Comparison of ENCODE assay signal across 2 cellular contexts in the genomic region with DNA sequence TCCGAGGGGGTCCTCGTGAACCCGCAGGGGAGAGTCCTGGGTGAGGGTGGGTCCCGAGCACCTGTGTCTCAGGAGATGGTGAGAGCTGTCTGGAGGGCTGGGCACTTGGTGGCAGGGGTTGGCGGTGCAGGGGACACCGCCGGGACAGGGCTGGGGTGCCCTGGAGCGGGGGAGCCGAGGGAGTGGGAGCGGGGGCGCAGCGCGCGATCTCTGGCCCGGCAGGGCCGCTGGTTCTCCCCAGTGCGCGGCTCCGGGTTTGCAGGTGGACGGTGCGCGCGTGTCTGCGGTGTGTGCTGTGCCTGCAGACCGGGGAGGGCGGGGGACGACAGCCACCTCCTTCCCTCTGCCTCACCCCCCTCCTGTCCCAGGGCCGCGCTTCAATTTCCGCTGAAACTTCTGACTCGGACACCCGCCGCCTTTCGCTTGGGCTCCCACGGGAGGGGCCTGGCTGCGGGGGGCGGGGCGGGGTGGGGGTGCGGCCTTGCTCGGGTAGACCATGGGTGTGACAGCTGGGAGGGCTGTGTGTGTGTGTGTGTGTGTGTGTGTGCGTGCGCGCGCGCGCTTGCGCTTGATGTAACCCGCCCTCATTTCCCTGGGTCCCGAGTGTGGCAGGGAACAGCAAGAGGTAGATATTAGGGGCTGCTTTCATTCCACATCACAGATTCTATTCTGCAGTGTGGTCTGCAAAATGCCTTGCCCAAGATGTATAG.
TF ChIP-seq lines count a peak whose summit lies in the region.

No MANE protein-coding gene starts in this region.

TF ChIP-seq in HEK293, 187 proteins besides CTCF, POLR2A, EP300 and RAD21 (continued from another document and continues in another):
- TF ChIP-seq, protein P1, sequence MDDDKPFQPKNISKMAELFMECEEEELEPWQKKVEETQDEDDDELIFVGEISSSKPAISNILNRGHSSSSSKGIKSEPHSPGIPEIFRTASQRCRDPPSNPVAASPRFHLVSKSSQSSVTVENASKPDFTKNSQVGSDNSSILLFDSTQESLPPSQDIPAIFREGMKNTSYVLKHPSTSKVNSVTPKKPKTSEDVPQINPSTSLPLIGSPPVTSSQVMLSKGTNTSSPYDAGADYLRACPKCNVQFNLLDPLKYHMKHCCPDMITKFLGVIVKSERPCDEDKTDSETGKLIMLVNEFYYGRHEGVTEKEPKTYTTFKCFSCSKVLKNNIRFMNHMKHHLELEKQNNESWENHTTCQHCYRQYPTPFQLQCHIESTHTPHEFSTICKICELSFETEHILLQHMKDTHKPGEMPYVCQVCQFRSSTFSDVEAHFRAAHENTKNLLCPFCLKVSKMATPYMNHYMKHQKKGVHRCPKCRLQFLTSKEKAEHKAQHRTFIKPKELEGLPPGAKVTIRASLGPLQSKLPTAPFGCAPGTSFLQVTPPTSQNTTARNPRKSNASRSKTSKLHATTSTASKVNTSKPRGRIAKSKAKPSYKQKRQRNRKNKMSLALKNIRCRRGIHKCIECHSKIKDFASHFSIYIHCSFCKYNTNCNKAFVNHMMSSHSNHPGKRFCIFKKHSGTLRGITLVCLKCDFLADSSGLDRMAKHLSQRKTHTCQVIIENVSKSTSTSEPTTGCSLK (tag by site-specific recombination; IDR thresholded peaks at IDR 0.05) = no peak
- TF ChIP-seq SP7 (tag by site-specific recombination; IDR thresholded peaks at IDR 0.05) (peak; percentile 85), ZNF610 (tag by site-specific recombination; IDR thresholded peaks at IDR 0.05; ENCODE audit: borderline replicate concordance) (0 out of 2 replicates have a peak, but pooled peaks have one; percentile 54), ZFP3 (tag by site-specific recombination; IDR thresholded peaks at IDR 0.05; ENCODE audit: low read depth) (no peak), ZSCAN30 (tag by site-specific recombination; IDR thresholded peaks at IDR 0.05) (peak; percentile 68; the same call in 1 of the 2 replicates), ZNF660 (tag by site-specific recombination; IDR thresholded peaks at IDR 0.05) (no peak), HOXD13 (CRISPR knock-in tag; IDR thresholded peaks at IDR 0.05; ENCODE audit: borderline replicate concordance) (no peak), ZNF548 (tag by site-specific recombination; IDR thresholded peaks at IDR 0.05) (no peak), SP3 (tag by site-specific recombination; IDR thresholded peaks at IDR 0.05) (peak; percentile 71)
- TF ChIP-seq, protein P2, sequence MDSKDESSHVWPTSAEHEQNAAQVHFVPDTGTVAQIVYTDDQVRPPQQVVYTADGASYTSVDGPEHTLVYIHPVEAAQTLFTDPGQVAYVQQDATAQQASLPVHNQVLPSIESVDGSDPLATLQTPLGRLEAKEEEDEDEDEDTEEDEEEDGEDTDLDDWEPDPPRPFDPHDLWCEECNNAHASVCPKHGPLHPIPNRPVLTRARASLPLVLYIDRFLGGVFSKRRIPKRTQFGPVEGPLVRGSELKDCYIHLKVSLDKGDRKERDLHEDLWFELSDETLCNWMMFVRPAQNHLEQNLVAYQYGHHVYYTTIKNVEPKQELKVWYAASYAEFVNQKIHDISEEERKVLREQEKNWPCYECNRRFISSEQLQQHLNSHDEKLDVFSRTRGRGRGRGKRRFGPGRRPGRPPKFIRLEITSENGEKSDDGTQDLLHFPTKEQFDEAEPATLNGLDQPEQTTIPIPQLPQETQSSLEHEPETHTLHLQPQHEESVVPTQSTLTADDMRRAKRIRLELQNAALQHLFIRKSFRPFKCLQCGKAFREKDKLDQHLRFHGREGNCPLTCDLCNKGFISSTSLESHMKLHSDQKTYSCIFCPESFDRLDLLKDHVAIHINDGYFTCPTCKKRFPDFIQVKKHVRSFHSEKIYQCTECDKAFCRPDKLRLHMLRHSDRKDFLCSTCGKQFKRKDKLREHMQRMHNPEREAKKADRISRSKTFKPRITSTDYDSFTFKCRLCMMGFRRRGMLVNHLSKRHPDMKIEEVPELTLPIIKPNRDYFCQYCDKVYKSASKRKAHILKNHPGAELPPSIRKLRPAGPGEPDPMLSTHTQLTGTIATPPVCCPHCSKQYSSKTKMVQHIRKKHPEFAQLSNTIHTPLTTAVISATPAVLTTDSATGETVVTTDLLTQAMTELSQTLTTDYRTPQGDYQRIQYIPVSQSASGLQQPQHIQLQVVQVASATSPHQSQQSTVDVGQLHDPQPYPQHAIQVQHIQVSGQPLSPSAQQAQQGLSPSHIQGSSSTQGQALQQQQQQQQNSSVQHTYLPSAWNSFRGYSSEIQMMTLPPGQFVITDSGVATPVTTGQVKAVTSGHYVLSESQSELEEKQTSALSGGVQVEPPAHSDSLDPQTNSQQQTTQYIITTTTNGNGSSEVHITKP (tag by site-specific recombination; IDR thresholded peaks at IDR 0.05) = peak; percentile 71
- TF ChIP-seq, protein P3, sequence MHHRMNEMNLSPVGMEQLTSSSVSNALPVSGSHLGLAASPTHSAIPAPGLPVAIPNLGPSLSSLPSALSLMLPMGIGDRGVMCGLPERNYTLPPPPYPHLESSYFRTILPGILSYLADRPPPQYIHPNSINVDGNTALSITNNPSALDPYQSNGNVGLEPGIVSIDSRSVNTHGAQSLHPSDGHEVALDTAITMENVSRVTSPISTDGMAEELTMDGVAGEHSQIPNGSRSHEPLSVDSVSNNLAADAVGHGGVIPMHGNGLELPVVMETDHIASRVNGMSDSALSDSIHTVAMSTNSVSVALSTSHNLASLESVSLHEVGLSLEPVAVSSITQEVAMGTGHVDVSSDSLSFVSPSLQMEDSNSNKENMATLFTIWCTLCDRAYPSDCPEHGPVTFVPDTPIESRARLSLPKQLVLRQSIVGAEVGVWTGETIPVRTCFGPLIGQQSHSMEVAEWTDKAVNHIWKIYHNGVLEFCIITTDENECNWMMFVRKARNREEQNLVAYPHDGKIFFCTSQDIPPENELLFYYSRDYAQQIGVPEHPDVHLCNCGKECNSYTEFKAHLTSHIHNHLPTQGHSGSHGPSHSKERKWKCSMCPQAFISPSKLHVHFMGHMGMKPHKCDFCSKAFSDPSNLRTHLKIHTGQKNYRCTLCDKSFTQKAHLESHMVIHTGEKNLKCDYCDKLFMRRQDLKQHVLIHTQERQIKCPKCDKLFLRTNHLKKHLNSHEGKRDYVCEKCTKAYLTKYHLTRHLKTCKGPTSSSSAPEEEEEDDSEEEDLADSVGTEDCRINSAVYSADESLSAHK (tag by site-specific recombination; IDR thresholded peaks at IDR 0.05) = peak; percentile 46; the same call in 1 of the 2 replicates
- TF ChIP-seq, protein P4, sequence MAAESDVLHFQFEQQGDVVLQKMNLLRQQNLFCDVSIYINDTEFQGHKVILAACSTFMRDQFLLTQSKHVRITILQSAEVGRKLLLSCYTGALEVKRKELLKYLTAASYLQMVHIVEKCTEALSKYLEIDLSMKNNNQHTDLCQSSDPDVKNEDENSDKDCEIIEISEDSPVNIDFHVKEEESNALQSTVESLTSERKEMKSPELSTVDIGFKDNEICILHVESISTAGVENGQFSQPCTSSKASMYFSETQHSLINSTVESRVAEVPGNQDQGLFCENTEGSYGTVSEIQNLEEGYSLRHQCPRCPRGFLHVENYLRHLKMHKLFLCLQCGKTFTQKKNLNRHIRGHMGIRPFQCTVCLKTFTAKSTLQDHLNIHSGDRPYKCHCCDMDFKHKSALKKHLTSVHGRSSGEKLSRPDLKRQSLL (tag by site-specific recombination; IDR thresholded peaks at IDR 0.05) = no peak
- TF ChIP-seq, protein P5, sequence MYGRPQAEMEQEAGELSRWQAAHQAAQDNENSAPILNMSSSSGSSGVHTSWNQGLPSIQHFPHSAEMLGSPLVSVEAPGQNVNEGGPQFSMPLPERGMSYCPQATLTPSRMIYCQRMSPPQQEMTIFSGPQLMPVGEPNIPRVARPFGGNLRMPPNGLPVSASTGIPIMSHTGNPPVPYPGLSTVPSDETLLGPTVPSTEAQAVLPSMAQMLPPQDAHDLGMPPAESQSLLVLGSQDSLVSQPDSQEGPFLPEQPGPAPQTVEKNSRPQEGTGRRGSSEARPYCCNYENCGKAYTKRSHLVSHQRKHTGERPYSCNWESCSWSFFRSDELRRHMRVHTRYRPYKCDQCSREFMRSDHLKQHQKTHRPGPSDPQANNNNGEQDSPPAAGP (tag by site-specific recombination; IDR thresholded peaks at IDR 0.05) = peak; percentile 92

TF ChIP-seq in GM12878, 131 proteins besides CTCF, POLR2A, EP300 and RAD21 (continued from another document):
- TF ChIP-seq MXI1 (IDR thresholded peaks at IDR 0.05; ENCODE audit: low read depth, low read length) = peak; percentile 32; the same call in 1 of the 2 replicates
- TF ChIP-seq PAX5 (IDR thresholded peaks at IDR 0.05; ENCODE audit: borderline replicate concordance, low read depth, low read length) = peak; percentile 38; the same call in 1 of the 2 replicates
- peak; percentile 83; the same call in 1 of the 2 replicates for TF ChIP-seq TCF12 (IDR thresholded peaks at IDR 0.05; ENCODE audit: low read depth, low read length)
- TF ChIP-seq CREM (IDR thresholded peaks at IDR 0.05; ENCODE audit: low read depth) = peak; percentile 29; the same call in 1 of the 2 replicates
- no peak for TF ChIP-seq NFXL1 (IDR thresholded peaks at IDR 0.05; ENCODE audit: borderline replicate concordance)
- no peak for TF ChIP-seq NFYA (IDR thresholded peaks at IDR 0.05; ENCODE audit: borderline replicate concordance, low read depth, low read length)
- no peak for TF ChIP-seq ZNF207 (IDR thresholded peaks at IDR 0.05; ENCODE audit: borderline replicate concordance)
